Comparison of ENCODE assay signal across 8 cellular contexts in genomic region chr19:37902668-37903067, GRCh38. TPM values are rescaled to one million over a fixed set of nuclear protein-coding genes. Genes with fewer than 3 reads are reported as not detected.
DNase-seq lines count a peak whose midpoint lies in the region; ATAC-seq and TF ChIP-seq lines count a peak whose summit lies in the region.

No MANE protein-coding gene starts in this region.

- H3K27me3 Mint-ChIP-seq in CD8-positive, alpha-beta memory T cell: no peaks in the 10 kb centered on the region

- H3K36me3 ChIP-seq in CD8-positive, alpha-beta memory T cell (ENCODE audit: insufficient read depth, low read length): no peaks in the 10 kb centered on the region
- H3K36me3 ChIP-seq in HEK293 (ENCODE audit: control insufficient read depth in 2 of 2, insufficient read depth in 1 of 2, low read length in 2 of 2) (no peaks in the 10 kb centered on the region; a peak in 1 of 3 replicates), left lung (no peaks in the 10 kb centered on the region)

- POLR2A ChIA-PET in CD8-positive, alpha-beta memory T cell (lab: Charles Lee): no interaction called here
- POLR2A ChIA-PET in HEK293 (lab: Yijun Ruan, JAX): interaction anchor here (0.7 to 1.2 kb wide), 4 partner anchors 101 to 485 kb away, joined by 3 to 5 read pairs (median 4); partner anchors contain the start of genes GGN, SPINT2 and ZNF573

- peaks cover 0 to 4% (median 0%) of the 10 kb centered on the region in 3 donors for H3K36me3 Mint-ChIP-seq in CD8-positive, alpha-beta memory T cell

- no peak overlapping the region for H3K27ac ChIP-seq in CD8-positive, alpha-beta memory T cell (ENCODE audit: low read depth, low read length)
- H3K27ac ChIP-seq in HEK293 (ENCODE audit: extremely low read depth, low read depth, low read length): no peak overlapping the region
- H3K27ac ChIP-seq in left lung: no peak overlapping the region

- intact Hi-C loops in left lung (cut with DNase I): loop anchor here in 1 of 2 donors (10.0 kb wide), 1 partner anchor 322 kb away; the partner anchor contains the start of gene DPF1

- peak; percentile 60 to 83 (median 65) for DNase-seq in CD8-positive, alpha-beta memory T cell
- peak; percentile 77 for DNase-seq in NCI-H510A (lab: John Stamatoyannopoulos, UW)
- DNase-seq in activated CD4-positive, alpha-beta T cell treated with anti-CD3 and anti-CD28 coated beads for 4 hours: peak; percentile 84 to 85
- DNase-seq in choroid plexus epithelial cell (ENCODE audit: low read depth): peak; percentile 84
- peak; percentile 75 to 85 for DNase-seq in left lung
- peak; percentile 59 to 68 (median 65) for DNase-seq in stimulated activated CD4-positive, alpha-beta T cell treated with anti-CD3 and anti-CD28 coated beads, TNF-alpha, amount 100 ng/mL, for 1 hour (ENCODE audit: low read depth in 3 of 3, low spot score in 1 of 3)

- H3K9me3 Mint-ChIP-seq in CD8-positive, alpha-beta memory T cell: no peaks in the 10 kb centered on the region

- H3K9me3 ChIP-seq in CD8-positive, alpha-beta memory T cell (ENCODE audit: low read length): no peaks in the 10 kb centered on the region
- no peaks in the 10 kb centered on the region for H3K9me3 ChIP-seq in HEK293 (ENCODE audit: control insufficient read depth, insufficient read depth, low read depth, low read length)
- H3K9me3 ChIP-seq in left lung: no peaks in the 10 kb centered on the region

- peaks cover 7% of the 10 kb centered on the region for H3K4me1 ChIP-seq in CD8-positive, alpha-beta memory T cell (ENCODE audit: insufficient read depth, low read length)
- H3K4me1 ChIP-seq in HEK293 (ENCODE audit: control insufficient read depth, insufficient read depth, low read length): peaks cover 6% of the 10 kb centered on the region
- H3K4me1 ChIP-seq in left lung: peaks cover 2 to 5% of the 10 kb centered on the region in 2 donors

- CTCF ChIA-PET in CD8-positive, alpha-beta memory T cell (lab: Charles Lee): interaction anchor here (0.6 to 3.0 kb wide), 22 partner anchors 9 to 1029 kb away, joined by 3 to 12 read pairs (median 4); partner anchors contain the start of genes CATSPERG, FAM98C and PSMD8
- CTCF ChIA-PET in HEK293 (lab: Yijun Ruan, JAX): interaction anchor here (0.5 to 14.3 kb wide), 121 partner anchors 8 to 1882 kb away, joined by 3 to 316 read pairs (median 5); partner anchors contain the start of genes CATSPERG, FAM98C, MRPS12 and PSMD8

- ATAC-seq in left lung: peak; percentile 51
- ATAC-seq in GM21360 (IDR thresholded peaks at IDR 0.05; ENCODE audit: unreplicated experiment): no peak

- H3K4me3 Mint-ChIP-seq in CD8-positive, alpha-beta memory T cell: peak overlapping the region in 1 of 7 donors; percentile 88

- H3K27ac Mint-ChIP-seq in CD8-positive, alpha-beta memory T cell: peak overlapping the region in 5 of 8 donors; percentile 37 to 77 (median 60)

- H3K4me3 ChIP-seq in CD8-positive, alpha-beta memory T cell (ENCODE audit: low read length): no peak overlapping the region
- H3K4me3 ChIP-seq in HEK293 (ENCODE audit: low read depth, low read length) (no peak overlapping the region), choroid plexus epithelial cell (ENCODE audit: low read depth, low read length) (no peak overlapping the region), left lung (no peak overlapping the region)

- TF ChIP-seq CTCF in HEK293 (tag by site-specific recombination; IDR thresholded peaks at IDR 0.05) (peak; percentile 86), choroid plexus epithelial cell (conservative IDR thresholded peaks at IDR 0.05; ENCODE audit: low read depth, low read length) (peak; percentile 92), left lung (IDR thresholded peaks at IDR 0.05) (peak; percentile 70 to 80)

- peaks cover 10 to 12% (median 10%) of the 10 kb centered on the region in 3 donors for H3K4me1 Mint-ChIP-seq in CD8-positive, alpha-beta memory T cell

- H3K27me3 ChIP-seq in CD8-positive, alpha-beta memory T cell (ENCODE audit: insufficient read depth, low read length, poor library complexity, severe bottlenecking): no peaks in the 10 kb centered on the region
- no peaks in the 10 kb centered on the region for H3K27me3 ChIP-seq in left lung

TF ChIP-seq in HEK293, 187 proteins besides CTCF, POLR2A, EP300 and RAD21 (continues in another document):
- TF ChIP-seq BCL11B (tag by site-specific recombination; IDR thresholded peaks at IDR 0.05; ENCODE audit: low read depth): no peak
- TF ChIP-seq ZNF549 (tag by site-specific recombination; IDR thresholded peaks at IDR 0.05): no peak
- TF ChIP-seq YY1 (tag by site-specific recombination; IDR thresholded peaks at IDR 0.05): no peak
- no peak for TF ChIP-seq ZNF704 (tag by site-specific recombination; IDR thresholded peaks at IDR 0.05)
- TF ChIP-seq ZNF324 (tag by site-specific recombination; IDR thresholded peaks at IDR 0.05): no peak
- no peak for TF ChIP-seq ZNF768 (tag by site-specific recombination; IDR thresholded peaks at IDR 0.05)
- no peak for TF ChIP-seq ZNF248 (tag by site-specific recombination; IDR thresholded peaks at IDR 0.05)
- no peak for TF ChIP-seq PATZ1 (tag by site-specific recombination; IDR thresholded peaks at IDR 0.05)
- no peak for TF ChIP-seq ZNF48 (tag by site-specific recombination; IDR thresholded peaks at IDR 0.05)
- TF ChIP-seq ZNF26 (tag by site-specific recombination; IDR thresholded peaks at IDR 0.05): no peak
- TF ChIP-seq ZNF792 (tag by site-specific recombination; IDR thresholded peaks at IDR 0.05): no peak
- TF ChIP-seq FEZF1 (tag by site-specific recombination; IDR thresholded peaks at IDR 0.05): no peak
- TF ChIP-seq ZBTB48 (tag by site-specific recombination; IDR thresholded peaks at IDR 0.05): no peak
- TF ChIP-seq ZNF16 (tag by site-specific recombination; IDR thresholded peaks at IDR 0.05; ENCODE audit: low read depth): 0 out of 2 replicates have a peak, but pooled peaks have one; percentile 7
- TF ChIP-seq GFI1B (tag by site-specific recombination; IDR thresholded peaks at IDR 0.05): no peak
- no peak for TF ChIP-seq ZSCAN16 (tag by site-specific recombination; IDR thresholded peaks at IDR 0.05)
- peak; percentile 89 for TF ChIP-seq ZNF2 (tag by site-specific recombination; IDR thresholded peaks at IDR 0.05)
- no peak for TF ChIP-seq ZNF19 (tag by site-specific recombination; IDR thresholded peaks at IDR 0.05; ENCODE audit: low read depth)
- TF ChIP-seq ZSCAN23 (tag by site-specific recombination; IDR thresholded peaks at IDR 0.05): no peak
- peak; percentile 47; the same call in 1 of the 2 replicates for TF ChIP-seq ZFP37 (tag by site-specific recombination; IDR thresholded peaks at IDR 0.05)

RNA-seq across cellular contexts. Expression of gene WDR87, which starts 3.7 kb away (rescaled TPM):
- total RNA-seq in CD8-positive, alpha-beta memory T cell: not detected
- not detected for polyA plus RNA-seq in CD8-positive, alpha-beta memory T cell
- not detected for total RNA-seq in left lung

RNA-seq across cellular contexts. Expression of gene SIPA1L3, which starts 4.3 kb away (rescaled TPM):
- 10 to 100 TPM; 11.5 to 14.8 TPM for total RNA-seq in CD8-positive, alpha-beta memory T cell
- 5.4 TPM for polyA plus RNA-seq in CD8-positive, alpha-beta memory T cell
- 10 to 100 TPM; 37.2 to 59.0 TPM for total RNA-seq in left lung
